In genomic region chr11:124424384-124424921, GRCh38 we compare ENCODE assay signal across 8 cellular contexts. TPM values are rescaled to one million over a fixed set of nuclear protein-coding genes. Genes with fewer than 3 reads are reported as not detected.
"Had no signal": no experiment of that assay in that cellular context is flagged by ENCODE, and none has a peak within 500 bp of the region (broad histone marks: within the 10 kb centered on the region; RNA-seq: fewer than 3 reads in every experiment).

TSS of gene OR8B4 (minus strand) at chr11:124424871. CDS start at chr11:124424871, 0 bp downstream.

- H3K4me3 ChIP-seq: GM23338 had no signal

- H3K27ac ChIP-seq: KMS-11 had no signal

- H3K27ac Mint-ChIP-seq: GM23338 had no signal

- DNase-seq: H7, HCEC 1CT, KBM-7 had no signal

- H3K9ac ChIP-seq: KMS-11 had no signal

- H3K4me1 Mint-ChIP-seq: GM23338 had no signal

- H3K4me2 ChIP-seq: GM23338, KMS-11 had no signal

- H3K4me3 Mint-ChIP-seq: GM23338 had no signal

- FAIRE-seq: H1, HTR-8/SVneo had no signal

- ATAC-seq: GM23338 had no signal

- H2AFZ ChIP-seq: GM23338 had no signal

RNA-seq across cellular contexts. Expression of gene OR8B4, which starts in this region (rescaled TPM):
- total RNA-seq: GM23338, H1, H7, HT-29 had no signal
- polyA plus RNA-seq: GM23338, H1 had no signal
